7 cellular contexts compared by ENCODE assay signal in genomic region chr11:47316501-47316900, GRCh38. TPM values are rescaled to one million over a fixed set of nuclear protein-coding genes. Genes with fewer than 3 reads are reported as not detected.
"Had no signal": no experiment of that assay in that cellular context is flagged by ENCODE, and none has a peak within 500 bp of the region (broad histone marks: within the 10 kb centered on the region; RNA-seq: fewer than 3 reads in every experiment).

No MANE protein-coding gene starts in this region.

RNA-seq across cellular contexts. Expression of gene MYBPC3, which starts 36.0 kb away (rescaled TPM):
- total RNA-seq: activated CD8-positive, alpha-beta T cell treated with anti-CD3 and anti-CD28 coated beads for 36 hours; activated T-helper 1 cell treated with anti-CD3 and anti-CD28 coated beads, Interleukin-12 subunit alpha, Interleukin-12 subunit beta, Interleukin-2, Interleukin-4 antibody, amounts not matched to agents 30 ng/mL and 10 ng/mL and 1 ng/mL, durations not matched to agents 14 hours and 24 hours and 36 hours; astrocyte; chondrocyte; dermis blood vessel endothelial cell; foreskin keratinocyte; T-cell had no signal
- polyA plus RNA-seq: foreskin keratinocyte had no signal
